20 cellular contexts compared by ENCODE assay signal in genomic region chr7:43938892-43939482, GRCh38. TPM values are rescaled to one million over a fixed set of nuclear protein-coding genes. Genes with fewer than 3 reads are reported as not detected.
DNase-seq lines count a peak whose midpoint lies in the region; ATAC-seq and TF ChIP-seq lines count a peak whose summit lies in the region.
"Had no signal": no experiment of that assay in that cellular context is flagged by ENCODE, and none has a peak within 500 bp of the region (broad histone marks: within the 10 kb centered on the region; RNA-seq: fewer than 3 reads in every experiment).

No MANE protein-coding gene starts in this region.

- peaks cover 3% of the 10 kb centered on the region; the same call in 1 of the 2 replicates for H3K36me3 ChIP-seq in IMR-90 (ENCODE audit: control insufficient read depth, insufficient read depth, low read length)
- peaks cover 11 to 19% (median 16%) of the 10 kb centered on the region in 3 donors for H3K36me3 ChIP-seq in skeletal muscle tissue (ENCODE audit: control insufficient read depth in 3 of 3, insufficient read depth in 3 of 3, low read length in 3 of 3)

- POLR2A ChIA-PET in IMR-90 (lab: Charles Lee; ENCODE audit: unreplicated experiment) (no interaction called here), WTC11 (lab: Charles Lee) (no interaction called here)

- CTCF ChIA-PET in IMR-90 (lab: Yijun Ruan, JAX), result no interaction called here
- CTCF ChIA-PET in WTC11 (lab: Charles Lee), result interaction anchor here (0.7 to 1.6 kb wide), 3 partner anchors 15 to 356 kb away, joined by 3 to 8 read pairs (median 4); partner anchors contain the start of gene STK17A

- no TSS peak for BruUV-seq in IMR-90 (replicated peaks; lab: Mats Ljungman, UMichigan)

- H3K4me3 ChIP-seq in IMR-90 (ENCODE audit: insufficient read depth, low read depth, low read length) (no peak overlapping the region), skeletal muscle tissue (ENCODE audit: low read length in 3 of 3) (peak overlapping the region in 1 of 3 donors; percentile 14)
- H3K4me3 ChIP-seq: BLaER1 had no signal

- in situ Hi-C loops in IMR-90 (cut with MboI; ENCODE audit: low sequenced_read_pairs), result no loop called here

- H3K4me3 Mint-ChIP-seq in WTC11, result no peak overlapping the region
- no peak overlapping the region for H3K4me3 Mint-ChIP-seq in osteocyte (ENCODE audit: unreplicated experiment)

- H3K4me1 ChIP-seq in IMR-90 (ENCODE audit: control insufficient read depth, insufficient read depth, low read length) (no peaks in the 10 kb centered on the region), skeletal muscle tissue (ENCODE audit: control insufficient read depth in 3 of 3, insufficient read depth in 3 of 3, low read length in 3 of 3) (peaks cover 10 to 22% (median 20%) of the 10 kb centered on the region in 3 donors)
- H3K4me1 ChIP-seq: BLaER1 had no signal

- H2BK20ac ChIP-seq in IMR-90 (ENCODE audit: low read depth, low read length), result no peak overlapping the region

- H2AK5ac ChIP-seq in IMR-90 (ENCODE audit: low read depth, low read length), result no peak overlapping the region

- no peak overlapping the region for H4K8ac ChIP-seq in IMR-90 (ENCODE audit: low read depth in 2 of 2, low read length in 2 of 2)

- H3K4ac ChIP-seq in IMR-90 (ENCODE audit: low read depth, low read length), result no peak overlapping the region

- H3K79me1 ChIP-seq in IMR-90 (ENCODE audit: low read depth in 1 of 2, low read length in 2 of 2), result no peaks in the 10 kb centered on the region

- TF ChIP-seq CTCF in IMR-90 (conservative IDR thresholded peaks at IDR 0.05; ENCODE audit: low read depth, low read length) (no peak), WTC11 (IDR thresholded peaks at IDR 0.05) (no peak), osteocyte (IDR thresholded peaks at IDR 0.05) (no peak)

- H3K9me1 ChIP-seq in IMR-90 (ENCODE audit: insufficient read depth, low read length), result 0 out of 2 replicates have a peak, but pooled peaks cover 4% of the 10 kb centered on the region

- H3K23ac ChIP-seq in IMR-90 (ENCODE audit: low read depth, low read length), result no peak overlapping the region

- intact Hi-C loops in IMR-90 (cut with micrococcal nuclease), result no loop called here

- no peak overlapping the region for H4K91ac ChIP-seq in IMR-90 (ENCODE audit: insufficient read depth, low read depth, low read length)

- no peak overlapping the region for H3K18ac ChIP-seq in IMR-90 (ENCODE audit: low read depth, low read length)

- no peak overlapping the region for H3K4me2 ChIP-seq in IMR-90 (ENCODE audit: low read depth, low read length)
- H3K4me2 ChIP-seq: BLaER1, SK-N-SH had no signal

- no peaks in the 10 kb centered on the region for H3K36me3 Mint-ChIP-seq in WTC11
- H3K36me3 Mint-ChIP-seq in osteocyte (ENCODE audit: unreplicated experiment), result peaks cover 6% of the 10 kb centered on the region

- peak overlapping the region; percentile 49 for H2AK9ac ChIP-seq in IMR-90 (replicated peaks; ENCODE audit: low read depth, low read length, poor library complexity)

- H2BK5ac ChIP-seq in IMR-90 (ENCODE audit: low read depth, low read length, poor library complexity, severe bottlenecking), result no peak overlapping the region

- H2AFZ ChIP-seq in IMR-90 (replicated peaks; ENCODE audit: low read length, poor library complexity), result no peak overlapping the region

- DNase-seq in IMR-90 (no peak), WTC11 (ENCODE audit: low spot score) (no peak), medulla oblongata (ENCODE audit: extremely low spot score) (peak; percentile 45), DMS 273 treated with DMSO at 0.1 percent for 48 hours (lab: John Stamatoyannopoulos, UW) (no peak), osteocyte (ENCODE audit: extremely low spot score, unreplicated experiment) (no peak)
- DNase-seq: CD4-positive, CD25-positive, alpha-beta regulatory T cell; KG1; MM.1S; NCI-H1092 treated with DMSO at 0.1 percent for 48 hours; NCI-H1436; NCI-H1930; NCI-H2107; NCI-H524; NCI-H774; SK-N-SH had no signal

- H3K9me3 Mint-ChIP-seq in WTC11, result no peaks in the 10 kb centered on the region
- H3K9me3 Mint-ChIP-seq in osteocyte (ENCODE audit: unreplicated experiment), result no peaks in the 10 kb centered on the region
- H3K9me3 Mint-ChIP-seq: CD4-positive, CD25-positive, alpha-beta regulatory T cell had no signal

- H4K5ac ChIP-seq in IMR-90 (ENCODE audit: low read depth, low read length), result no peak overlapping the region

- H3K27ac ChIP-seq in IMR-90 (ENCODE audit: insufficient read depth, low read length) (no peak overlapping the region), skeletal muscle tissue (ENCODE audit: low read depth, low read length) (peak overlapping the region; percentile 61)
- H3K27ac ChIP-seq: BLaER1 had no signal

- H2BK15ac ChIP-seq in IMR-90 (ENCODE audit: low read depth, low read length), result no peak overlapping the region

- H2BK120ac ChIP-seq in IMR-90 (ENCODE audit: low read depth, low read length), result no peak overlapping the region

- dilution Hi-C loops in IMR-90 (cut with HindIII; ENCODE audit: low sequenced_read_pairs, unreplicated experiment), result no loop called here

- H3K56ac ChIP-seq in IMR-90 (ENCODE audit: extremely low read depth, insufficient read depth, low read length), result no peak overlapping the region

- H3K27me3 Mint-ChIP-seq in WTC11 (ENCODE audit: low read depth), result no peaks in the 10 kb centered on the region; the same call in 1 of the 2 replicates
- H3K27me3 Mint-ChIP-seq in osteocyte (ENCODE audit: unreplicated experiment), result no peaks in the 10 kb centered on the region
- H3K27me3 Mint-ChIP-seq: CD4-positive, CD25-positive, alpha-beta regulatory T cell had no signal

- H3K9me3 ChIP-seq in IMR-90 (ENCODE audit: control insufficient read depth, insufficient read depth, low read length), result no peaks in the 10 kb centered on the region
- H3K9me3 ChIP-seq in skeletal muscle tissue (ENCODE audit: control insufficient read depth in 3 of 3, low read length in 3 of 3), result no peaks in the 10 kb centered on the region
- H3K9me3 ChIP-seq: BLaER1, SK-N-SH had no signal

- TF ChIP-seq POLR2A in IMR-90 (IDR thresholded peaks at IDR 0.05; ENCODE audit: low read depth, low read length), result no peak

- H3K9ac ChIP-seq in IMR-90 (ENCODE audit: low read depth, low read length) (no peak overlapping the region), skeletal muscle tissue (ENCODE audit: low read depth in 1 of 3, low read length in 3 of 3) (peak overlapping the region in 1 of 3 donors; percentile 66)
- H3K9ac ChIP-seq: BLaER1, SK-N-SH had no signal

- H3K4me1 Mint-ChIP-seq in WTC11 (no peaks in the 10 kb centered on the region), osteocyte (ENCODE audit: unreplicated experiment) (no peaks in the 10 kb centered on the region)
- H3K4me1 Mint-ChIP-seq: CD4-positive, CD25-positive, alpha-beta regulatory T cell had no signal

- no peak for TF ChIP-seq RAD21 in IMR-90 (IDR thresholded peaks at IDR 0.05; ENCODE audit: low read length)

- WGBS in IMR-90 (ENCODE audit: extremely low coverage in 2 of 2, insufficient read length in 1 of 2), 2 experiments, result 100% methylated on average over 1 of the region's 4 CpGs; no CpG with 5 or more reads in 1 of the 2 experiments

- no peaks in the 10 kb centered on the region for H4K20me1 ChIP-seq in IMR-90 (ENCODE audit: insufficient read depth, low read length)
- H4K20me1 ChIP-seq: BLaER1 had no signal

- H3K27ac Mint-ChIP-seq in WTC11 (no peak overlapping the region), osteocyte (ENCODE audit: unreplicated experiment) (no peak overlapping the region)
- H3K27ac Mint-ChIP-seq: CD4-positive, CD25-positive, alpha-beta regulatory T cell had no signal

- ATAC-seq in IMR-90 (ENCODE audit: low read depth) (no peak), WTC11 (peak; percentile 26; the same call in 1 of the 2 replicates), HG03159 (IDR thresholded peaks at IDR 0.05; ENCODE audit: unreplicated experiment) (no peak)

- H3K14ac ChIP-seq in IMR-90 (replicated peaks; ENCODE audit: low read depth, low read length), result no peak overlapping the region

- H3K27me3 ChIP-seq in IMR-90 (ENCODE audit: control insufficient read depth, insufficient read depth, low read length) (no peaks in the 10 kb centered on the region), skeletal muscle tissue (ENCODE audit: control insufficient read depth in 3 of 3, insufficient read depth in 3 of 3, low read length in 3 of 3) (no peaks in the 10 kb centered on the region)
- H3K27me3 ChIP-seq: BLaER1 had no signal

TF ChIP-seq in IMR-90, 13 proteins besides CTCF, POLR2A, EP300 and RAD21 (continues in another document):
- TF ChIP-seq RFX5 (IDR thresholded peaks at IDR 0.05; ENCODE audit: low read depth, low read length) (no peak), CEBPB (IDR thresholded peaks at IDR 0.05; ENCODE audit: low read depth, low read length) (no peak), RCOR1 (IDR thresholded peaks at IDR 0.05; ENCODE audit: insufficient replicate concordance, low read length) (no peak), SMC3 (IDR thresholded peaks at IDR 0.05; ENCODE audit: low read depth, low read length) (no peak), CHD1 (IDR thresholded peaks at IDR 0.05; ENCODE audit: low read depth, low read length) (no peak)

TF ChIP-seq in WTC11, 78 proteins besides CTCF, POLR2A, EP300 and RAD21 (continues in another document):
- TF ChIP-seq E2F5 (CRISPR knock-in tag; IDR thresholded peaks at IDR 0.05), result no peak

RNA-seq across cellular contexts. Expression of gene UBE2D4, which starts 12.8 kb away (rescaled TPM):
- total RNA-seq in IMR-90 (2012; rRNA removed) (8.6 and 9.7 TPM in 2 replicates), WTC11 (2021) (2.4 to 4.1 TPM (median 3.9 TPM) in 3 replicates), skeletal muscle tissue (8.9 TPM), osteocyte (18.5 and 21.6 TPM in 2 replicates)
- polyA plus RNA-seq in IMR-90 (2012; rRNA removed), result 9.7 and 10.5 TPM in 2 replicates
- polyA plus RNA-seq in IMR-90 (2012; cell fraction: cytosol; rRNA removed), result 7.5 and 11.0 TPM in 2 replicates
- polyA plus RNA-seq in IMR-90 (2012; cell fraction: nucleus; rRNA removed; ENCODE audit: low replicate concordance), result 5.7 and 6.0 TPM in 2 replicates

RNA-seq across cellular contexts. Expression of gene URGCP, which starts 32.6 kb away (rescaled TPM):
- 24.4 and 25.5 TPM in 2 replicates for total RNA-seq in IMR-90 (2012; rRNA removed)
- polyA plus RNA-seq in IMR-90 (2012; rRNA removed), result 19.9 and 22.0 TPM in 2 replicates
- 12.5 and 15.2 TPM in 2 replicates for polyA plus RNA-seq in IMR-90 (2012; cell fraction: cytosol; rRNA removed)
- polyA plus RNA-seq in IMR-90 (2012; cell fraction: nucleus; rRNA removed; ENCODE audit: low replicate concordance), result 31.4 and 33.7 TPM in 2 replicates
- 18.3 to 20.2 TPM (median 19.5 TPM) in 3 replicates for total RNA-seq in WTC11 (2021)
- 28.2 TPM for total RNA-seq in skeletal muscle tissue
- 28.5 and 29.4 TPM in 2 replicates for total RNA-seq in osteocyte

RNA-seq across cellular contexts. Expression of gene SPDYE1, which starts 58.7 kb away (rescaled TPM):
- total RNA-seq in IMR-90 (2012; rRNA removed) (not detected in 2 replicates), WTC11 (2021) (0.07 TPM in 1 of 3 replicates, not detected in the others), skeletal muscle tissue (not detected), osteocyte (not detected in 2 replicates)
- not detected in 2 replicates for polyA plus RNA-seq in IMR-90 (2012; rRNA removed)
- polyA plus RNA-seq in IMR-90 (2012; cell fraction: cytosol; rRNA removed), result not detected in 2 replicates
- not detected in 2 replicates for polyA plus RNA-seq in IMR-90 (2012; cell fraction: nucleus; rRNA removed; ENCODE audit: low replicate concordance)
- total RNA-seq: CD4-positive, CD25-positive, alpha-beta regulatory T cell; HT1080 had no signal
- polyA plus RNA-seq: AG04450, SK-N-SH had no signal
